ENCODE assay signal across 11 cellular contexts in the genomic region with DNA sequence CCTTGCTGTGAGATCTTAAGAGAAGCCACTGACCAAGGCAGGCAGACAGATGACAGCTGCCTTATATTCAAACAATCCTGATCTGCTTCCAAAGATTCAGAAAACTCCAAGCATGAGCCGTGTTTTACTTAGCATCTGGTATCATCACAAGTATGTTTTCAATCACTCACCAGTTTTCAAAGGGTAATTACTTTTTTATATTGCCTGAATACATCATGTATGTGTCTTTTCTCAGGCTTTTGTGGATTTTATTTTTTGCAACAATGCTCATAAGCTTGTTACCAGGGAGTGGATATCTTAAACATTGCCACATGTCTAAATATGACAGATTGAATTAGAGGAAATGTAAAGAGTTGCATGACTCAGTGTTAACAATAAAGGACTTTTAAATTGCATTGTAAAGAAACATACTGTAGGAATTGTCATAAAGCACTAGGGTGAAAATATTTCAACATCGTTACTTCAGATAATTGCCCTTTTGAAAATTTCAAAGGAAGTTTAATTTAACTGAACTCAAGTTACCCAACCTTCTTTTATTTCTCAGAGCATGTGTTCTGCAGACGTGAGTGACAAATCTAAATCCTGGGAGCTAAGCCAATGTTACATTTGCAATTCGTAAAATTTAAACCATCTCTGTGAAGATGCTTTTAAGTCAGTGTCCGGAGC.
DNase-seq lines count a peak whose midpoint lies in the region; ATAC-seq and TF ChIP-seq lines count a peak whose summit lies in the region.
"Had no signal": no experiment of that assay in that cellular context is flagged by ENCODE, and none has a peak within 500 bp of the region (broad histone marks: within the 10 kb centered on the region; RNA-seq: fewer than 3 reads in every experiment).

No MANE protein-coding gene starts in this region.

- H2AFZ ChIP-seq in hepatocyte = no peak overlapping the region

- ATAC-seq in GM19452 (IDR thresholded peaks at IDR 0.05; ENCODE audit: unreplicated experiment) (no peak), HG02798 (IDR thresholded peaks at IDR 0.05; ENCODE audit: poor library complexity, unreplicated experiment) (no peak), HG02973 (IDR thresholded peaks at IDR 0.05; ENCODE audit: unreplicated experiment) (no peak)

- no peak overlapping the region for H3K27ac ChIP-seq in A673 (ENCODE audit: low read depth, low read length, poor library complexity, severe bottlenecking)
- H3K27ac ChIP-seq in HEK293 (ENCODE audit: extremely low read depth, low read depth, low read length) = no peak overlapping the region
- peak overlapping the region; percentile 48 for H3K27ac ChIP-seq in hepatocyte
- H3K27ac ChIP-seq: BLaER1 treated with 17β-estradiol and CSF1 and Interleukin-3, amounts not matched to agents 10 nM and 100 nM; cardiac muscle cell had no signal

- POLR2A ChIA-PET in A673 (lab: Charles Lee; ENCODE audit: low non-redundant PET) (no interaction called here), HEK293 (lab: Yijun Ruan, JAX) (no interaction called here)

- 38% methylated on average over 5 of the region's 5 CpGs for WGBS in hepatocyte (ENCODE audit: low lambda C conversion rate, missing lambda C conversion rate)

- in situ Hi-C loops in astrocyte of the spinal cord (cut with HindIII; ENCODE audit: low sequenced_read_pairs) = no loop called here

- H3K9me3 ChIP-seq in A673 (ENCODE audit: low read depth, low read length, poor library complexity, severe bottlenecking) = no peaks in the 10 kb centered on the region
- H3K9me3 ChIP-seq in HEK293 (ENCODE audit: control insufficient read depth, insufficient read depth, low read depth, low read length) = no peaks in the 10 kb centered on the region
- no peaks in the 10 kb centered on the region for H3K9me3 ChIP-seq in hepatocyte (ENCODE audit: low read depth)
- H3K9me3 ChIP-seq: BLaER1 treated with 17β-estradiol and CSF1 and Interleukin-3, amounts not matched to agents 10 nM and 100 nM had no signal

- H3K9me2 ChIP-seq in hepatocyte (replicated peaks; ENCODE audit: insufficient read depth) = no peaks in the 10 kb centered on the region

- no peaks in the 10 kb centered on the region for H4K20me1 ChIP-seq in hepatocyte (ENCODE audit: insufficient read depth, poor library complexity, severe bottlenecking)
- H4K20me1 ChIP-seq: BLaER1 treated with 17β-estradiol and CSF1 and Interleukin-3, amounts not matched to agents 10 nM and 100 nM had no signal

- TF ChIP-seq CTCF in A673 (conservative IDR thresholded peaks at IDR 0.05; ENCODE audit: low read depth, low read length) (no peak), HEK293 (tag by site-specific recombination; IDR thresholded peaks at IDR 0.05) (no peak), astrocyte of the spinal cord (IDR thresholded peaks at IDR 0.05; ENCODE audit: low read depth, low read length) (no peak), hepatocyte (IDR thresholded peaks at IDR 0.05; ENCODE audit: poor library complexity) (no peak)

- CTCF ChIA-PET in A673 (lab: Charles Lee) (no interaction called here), HEK293 (lab: Yijun Ruan, JAX) (interaction anchor here (0.6 to 1.2 kb wide), 4 partner anchors 50 to 1768 kb away, joined by 3 to 4 read pairs (median 4); no protein-coding TSS in a partner anchor)

- H3K4me1 ChIP-seq in A673 (ENCODE audit: insufficient read depth, low read length, poor library complexity, severe bottlenecking) = peaks cover 5% of the 10 kb centered on the region
- 0 out of 2 replicates have a peak, but pooled peaks cover 5% of the 10 kb centered on the region for H3K4me1 ChIP-seq in HEK293 (ENCODE audit: control insufficient read depth, insufficient read depth, low read length)
- no peaks in the 10 kb centered on the region for H3K4me1 ChIP-seq in hepatocyte (ENCODE audit: insufficient read depth)
- H3K4me1 ChIP-seq: BLaER1 treated with 17β-estradiol and CSF1 and Interleukin-3, amounts not matched to agents 10 nM and 100 nM had no signal

- H3K4me2 ChIP-seq in hepatocyte = peak overlapping the region; percentile 1
- H3K4me2 ChIP-seq: BLaER1 treated with 17β-estradiol and CSF1 and Interleukin-3, amounts not matched to agents 10 nM and 100 nM had no signal

- H3K27me3 ChIP-seq in A673 (replicated peaks; ENCODE audit: insufficient read depth, low read depth, low read length, poor library complexity) = peaks cover 7% of the 10 kb centered on the region
- H3K27me3 ChIP-seq in hepatocyte = no peaks in the 10 kb centered on the region
- H3K27me3 ChIP-seq: BLaER1 treated with 17β-estradiol and CSF1 and Interleukin-3, amounts not matched to agents 10 nM and 100 nM; cardiac muscle cell; heart left ventricle had no signal

- DNase-seq in A673 (ENCODE audit: low spot score) (peak; percentile 78), astrocyte of the spinal cord (ENCODE audit: low read depth, low spot score) (peak; percentile 42), hepatocyte (ENCODE audit: low spot score) (peak; percentile 25)
- no peak for DNase-seq in activated CD4-positive, CD25-positive, alpha-beta regulatory T cell treated with anti-CD3 and anti-CD28 coated beads, Interleukin-2, amount 50 U/mL, for 72 hours
- DNase-seq: heart left ventricle had no signal

- H3K36me3 ChIP-seq in A673 (ENCODE audit: insufficient read depth, low read length, poor library complexity, severe bottlenecking) = no peaks in the 10 kb centered on the region
- no peaks in the 10 kb centered on the region for H3K36me3 ChIP-seq in HEK293 (ENCODE audit: control insufficient read depth in 2 of 2, insufficient read depth in 1 of 2, low read length in 2 of 2)
- no peaks in the 10 kb centered on the region for H3K36me3 ChIP-seq in hepatocyte (replicated peaks; ENCODE audit: insufficient read depth, low read depth)
- H3K36me3 ChIP-seq: BLaER1 treated with 17β-estradiol and CSF1 and Interleukin-3, amounts not matched to agents 10 nM and 100 nM; cardiac muscle cell; heart left ventricle had no signal

- no peaks in the 10 kb centered on the region for H3K79me2 ChIP-seq in hepatocyte

- H3K4me3 ChIP-seq in A673 (ENCODE audit: low read depth, low read length, poor library complexity, severe bottlenecking) = no peak overlapping the region
- no peak overlapping the region for H3K4me3 ChIP-seq in HEK293 (ENCODE audit: low read depth, low read length)
- H3K4me3 ChIP-seq in astrocyte of the spinal cord (ENCODE audit: low read depth, low read length) = no peak overlapping the region
- no peak overlapping the region for H3K4me3 ChIP-seq in hepatocyte
- H3K4me3 ChIP-seq: BLaER1 treated with 17β-estradiol and CSF1 and Interleukin-3, amounts not matched to agents 10 nM and 100 nM; cardiac muscle cell; heart left ventricle had no signal

- BruUV-seq in A673 (replicated peaks; lab: Mats Ljungman, UMichigan) = no TSS peak

- intact Hi-C loops in A673 (cut with micrococcal nuclease; ENCODE audit: unreplicated experiment) = no loop called here

TF ChIP-seq in HEK293, 187 proteins besides CTCF, POLR2A, EP300 and RAD21 (continues in another document):
- 0 out of 2 replicates have a peak, but pooled peaks have one; percentile 14 for TF ChIP-seq ZNF184 (tag by site-specific recombination; IDR thresholded peaks at IDR 0.05)
- no peak for TF ChIP-seq GFI1B (tag by site-specific recombination; IDR thresholded peaks at IDR 0.05)
- TF ChIP-seq, protein P1, sequence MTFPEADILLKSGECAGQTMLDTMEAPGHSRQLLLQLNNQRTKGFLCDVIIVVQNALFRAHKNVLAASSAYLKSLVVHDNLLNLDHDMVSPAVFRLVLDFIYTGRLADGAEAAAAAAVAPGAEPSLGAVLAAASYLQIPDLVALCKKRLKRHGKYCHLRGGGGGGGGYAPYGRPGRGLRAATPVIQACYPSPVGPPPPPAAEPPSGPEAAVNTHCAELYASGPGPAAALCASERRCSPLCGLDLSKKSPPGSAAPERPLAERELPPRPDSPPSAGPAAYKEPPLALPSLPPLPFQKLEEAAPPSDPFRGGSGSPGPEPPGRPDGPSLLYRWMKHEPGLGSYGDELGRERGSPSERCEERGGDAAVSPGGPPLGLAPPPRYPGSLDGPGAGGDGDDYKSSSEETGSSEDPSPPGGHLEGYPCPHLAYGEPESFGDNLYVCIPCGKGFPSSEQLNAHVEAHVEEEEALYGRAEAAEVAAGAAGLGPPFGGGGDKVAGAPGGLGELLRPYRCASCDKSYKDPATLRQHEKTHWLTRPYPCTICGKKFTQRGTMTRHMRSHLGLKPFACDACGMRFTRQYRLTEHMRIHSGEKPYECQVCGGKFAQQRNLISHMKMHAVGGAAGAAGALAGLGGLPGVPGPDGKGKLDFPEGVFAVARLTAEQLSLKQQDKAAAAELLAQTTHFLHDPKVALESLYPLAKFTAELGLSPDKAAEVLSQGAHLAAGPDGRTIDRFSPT (tag by site-specific recombination; IDR thresholded peaks at IDR 0.05) = 0 out of 2 replicates have a peak, but pooled peaks have one; percentile 54
- 0 out of 2 replicates have a peak, but pooled peaks have one; percentile 38 for TF ChIP-seq GLI2 (tag by site-specific recombination; IDR thresholded peaks at IDR 0.05; ENCODE audit: borderline replicate concordance, low read depth)
- TF ChIP-seq ZNF785 (tag by site-specific recombination; IDR thresholded peaks at IDR 0.05) = no peak
- no peak for TF ChIP-seq ZNF404 (tag by site-specific recombination; IDR thresholded peaks at IDR 0.05)
- no peak for TF ChIP-seq ZNF585B (tag by site-specific recombination; IDR thresholded peaks at IDR 0.05)
- TF ChIP-seq, protein P2, sequence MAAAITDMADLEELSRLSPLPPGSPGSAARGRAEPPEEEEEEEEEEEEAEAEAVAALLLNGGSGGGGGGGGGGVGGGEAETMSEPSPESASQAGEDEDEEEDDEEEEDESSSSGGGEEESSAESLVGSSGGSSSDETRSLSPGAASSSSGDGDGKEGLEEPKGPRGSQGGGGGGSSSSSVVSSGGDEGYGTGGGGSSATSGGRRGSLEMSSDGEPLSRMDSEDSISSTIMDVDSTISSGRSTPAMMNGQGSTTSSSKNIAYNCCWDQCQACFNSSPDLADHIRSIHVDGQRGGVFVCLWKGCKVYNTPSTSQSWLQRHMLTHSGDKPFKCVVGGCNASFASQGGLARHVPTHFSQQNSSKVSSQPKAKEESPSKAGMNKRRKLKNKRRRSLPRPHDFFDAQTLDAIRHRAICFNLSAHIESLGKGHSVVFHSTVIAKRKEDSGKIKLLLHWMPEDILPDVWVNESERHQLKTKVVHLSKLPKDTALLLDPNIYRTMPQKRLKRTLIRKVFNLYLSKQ (tag by site-specific recombination; IDR thresholded peaks at IDR 0.05; ENCODE audit: borderline replicate concordance) = no peak
- TF ChIP-seq ZNF561 (tag by site-specific recombination; IDR thresholded peaks at IDR 0.05; ENCODE audit: borderline replicate concordance) = no peak
- no peak for TF ChIP-seq ZNF324 (tag by site-specific recombination; IDR thresholded peaks at IDR 0.05)
- TF ChIP-seq ZEB2 (tag by site-specific recombination; IDR thresholded peaks at IDR 0.05) = peak; percentile 87
- TF ChIP-seq SP7 (tag by site-specific recombination; IDR thresholded peaks at IDR 0.05) = no peak
- TF ChIP-seq ZNF114 (tag by site-specific recombination; IDR thresholded peaks at IDR 0.05) = no peak
- no peak for TF ChIP-seq KLF10 (tag by site-specific recombination; IDR thresholded peaks at IDR 0.05)
- no peak; the same call in 1 of the 2 replicates for TF ChIP-seq OSR2 (tag by site-specific recombination; IDR thresholded peaks at IDR 0.05)
- TF ChIP-seq ZNF837 (tag by site-specific recombination; IDR thresholded peaks at IDR 0.05) = no peak
